8 cellular contexts compared by ENCODE assay signal in the genomic region with DNA sequence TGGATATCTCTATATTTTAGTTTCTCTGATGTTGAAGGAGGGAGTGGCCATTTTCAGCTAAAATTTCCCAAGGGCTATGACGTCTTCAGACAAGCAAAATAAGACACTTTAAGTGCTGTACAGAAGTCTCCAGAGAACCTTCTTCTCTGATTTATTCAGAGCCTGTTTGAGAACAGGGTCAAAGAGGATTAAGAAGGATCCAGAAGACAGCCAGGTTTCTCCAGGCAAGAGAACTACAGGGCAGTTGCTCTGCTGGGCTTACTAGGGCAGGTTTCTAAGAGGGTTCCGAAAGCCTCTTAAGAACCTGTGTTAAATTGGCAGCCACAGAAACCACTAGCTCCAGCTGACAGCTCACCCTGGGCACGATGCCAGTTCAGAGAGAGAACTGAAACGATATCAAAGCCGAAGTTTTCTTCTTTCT.
A peak's percentile ranks its signal among the peaks of the same experiment; 100 is the strongest.
DNase-seq lines count a peak whose midpoint lies in the region; ATAC-seq and TF ChIP-seq lines count a peak whose summit lies in the region.

No MANE protein-coding gene starts in this region.

- no peaks in the 10 kb centered on the region for H3K27me3 ChIP-seq in tibial artery

- DNase-seq in AG09319 (ENCODE audit: extremely low read depth, low read depth) (peak; percentile 22), NOMO-1 (lab: John Stamatoyannopoulos, UW; ENCODE audit: unreplicated experiment in 2 of 2) (peak; percentile 51 to 87), fibroblast of pulmonary artery (ENCODE audit: low read depth) (peak; percentile 89), pons (ENCODE audit: low spot score) (peak; percentile 82), tibial artery (peak; percentile 92 to 93)
- peak; percentile 77 for DNase-seq in activated T-cell treated with anti-CD3 and anti-CD28 coated beads, Interleukin-2, amount 50 U/mL, for 1 hour

- intact Hi-C loops in tibial artery (cut with DNase I; ENCODE audit: low total_unique reads), result no loop called here

- no peaks in the 10 kb centered on the region for H3K9me3 ChIP-seq in tibial artery

- H3K4me3 ChIP-seq in fibroblast of pulmonary artery (replicated peaks; ENCODE audit: low read depth, low read length) (peak overlapping the region; percentile 80), tibial artery (peak overlapping the region; percentile 54 to 58)

- H3K27ac ChIP-seq in tibial artery, result peak overlapping the region; percentile 81 to 87

- H3K4me1 ChIP-seq in tibial artery, result peaks cover 0 to 34% (median 11%) of the 10 kb centered on the region in 4 donors

- ATAC-seq in GM18907 (IDR thresholded peaks at IDR 0.05; ENCODE audit: unreplicated experiment), result peak; percentile 99
- peak; percentile 96 for ATAC-seq in HG03196 (IDR thresholded peaks at IDR 0.05; ENCODE audit: unreplicated experiment)

- no peak for TF ChIP-seq CTCF in AG09319 (IDR thresholded peaks at IDR 0.05; ENCODE audit: low read depth, low read length)
- TF ChIP-seq CTCF in fibroblast of pulmonary artery (IDR thresholded peaks at IDR 0.05; ENCODE audit: low read length, missing control alignments), result no peak
- no peak for TF ChIP-seq CTCF in tibial artery (IDR thresholded peaks at IDR 0.05)

- H3K36me3 ChIP-seq in tibial artery, result peaks cover 21 to 34% (median 22%) of the 10 kb centered on the region in 3 donors

Comparison
In these comparisons a context has a peak if more than half of its experiments do, and no peak if none do; other contexts are left out.
1. Peak in every context shown above with its lines: DNase-seq, ATAC-seq, H3K4me3 ChIP-seq and H3K27ac ChIP-seq.
2. DNase-seq: peak in every context shown above with its lines; median percentile 92 in tibial artery; 89 in fibroblast of pulmonary artery; 82 in pons; 77 in activated T-cell treated with anti-CD3 and anti-CD28 coated beads, Interleukin-2, amount 50 U/mL, for 1 hour; 69 in NOMO-1; 22 in AG09319.